Comparison of ENCODE assay signal across 8 cellular contexts in genomic region chr16:74296465-74297295, GRCh38.
DNase-seq lines count a peak whose midpoint lies in the region; ATAC-seq and TF ChIP-seq lines count a peak whose summit lies in the region.

TSS of gene PSMD7 (plus strand) at chr16:74296814. CDS start at chr16:74296915, 101 bp downstream.

- DNase-seq in NB4 (ENCODE audit: low read depth) (peak; percentile 95), globus pallidus (ENCODE audit: low spot score) (peak; percentile 87), nucleus accumbens (lab: John Stamatoyannopoulos, UW) (peak in 55 of 56 donors; percentile 37 to 95 (median 87)), superior temporal gyrus (ENCODE audit: extremely low spot score) (peak; percentile 95)

- H3K27me3 Mint-ChIP-seq in activated naive CD4-positive, alpha-beta T cell treated with anti-CD3 and anti-CD28 coated beads, Interleukin-2, amount 50 U/mL, for 24 hours, result no peaks in the 10 kb centered on the region

- H3K4me3 Mint-ChIP-seq in activated naive CD4-positive, alpha-beta T cell treated with anti-CD3 and anti-CD28 coated beads, Interleukin-2, amount 50 U/mL, for 24 hours, result peak within 1 kb of the TSS; percentile 95

- peak within 1 kb of the TSS; percentile 94 for H3K27ac Mint-ChIP-seq in activated naive CD4-positive, alpha-beta T cell treated with anti-CD3 and anti-CD28 coated beads, Interleukin-2, amount 50 U/mL, for 24 hours

- H3K36me3 Mint-ChIP-seq in activated naive CD4-positive, alpha-beta T cell treated with anti-CD3 and anti-CD28 coated beads, Interleukin-2, amount 50 U/mL, for 24 hours, result peaks cover 13% of the 10 kb centered on the region

- peak; percentile 94 for ATAC-seq in HG02571 (IDR thresholded peaks at IDR 0.05; ENCODE audit: unreplicated experiment)
- peak; percentile 97 for ATAC-seq in SK-N-SH treated with all-trans-retinoic acid at 6 μM for 48 hours

- peaks cover 36% of the 10 kb centered on the region for H3K4me1 Mint-ChIP-seq in activated naive CD4-positive, alpha-beta T cell treated with anti-CD3 and anti-CD28 coated beads, Interleukin-2, amount 50 U/mL, for 24 hours

- H3K4me3 ChIP-seq in GM08714 (ENCODE audit: low read length) (peak within 1 kb of the TSS; percentile 95), NB4 (ENCODE audit: low read depth, low read length) (peak within 1 kb of the TSS; percentile 91)

- no peaks in the 10 kb centered on the region for H3K9me3 Mint-ChIP-seq in activated naive CD4-positive, alpha-beta T cell treated with anti-CD3 and anti-CD28 coated beads, Interleukin-2, amount 50 U/mL, for 24 hours

- TF ChIP-seq POLR2A in NB4 (IDR thresholded peaks at IDR 0.05; ENCODE audit: extremely low read depth, insufficient read length), result peak; percentile 84

- TF ChIP-seq CTCF in NB4 (IDR thresholded peaks at IDR 0.05; ENCODE audit: low read depth, low read length), result no peak

TF ChIP-seq in SK-N-SH treated with all-trans-retinoic acid at 6 μM for 48 hours, 23 proteins besides CTCF, POLR2A, EP300 and RAD21:
- TF ChIP-seq ZNF565 (CRISPR knock-in tag; conservative IDR thresholded peaks at IDR 0.05; ENCODE audit: low read depth), result no peak
- TF ChIP-seq GLIS3 (CRISPR knock-in tag; IDR thresholded peaks at IDR 0.05), result 0 out of 2 replicates have a peak, but pooled peaks have one; percentile 33
- TF ChIP-seq PATZ1 (CRISPR knock-in tag; IDR thresholded peaks at IDR 0.05; ENCODE audit: borderline replicate concordance), result peak; percentile 67; the same call in 1 of the 2 replicates
- no peak for TF ChIP-seq ZNF8 (CRISPR knock-in tag; IDR thresholded peaks at IDR 0.05)
- no peak for TF ChIP-seq TSHZ2 (CRISPR knock-in tag; IDR thresholded peaks at IDR 0.05)
- TF ChIP-seq BACH2 (CRISPR knock-in tag; IDR thresholded peaks at IDR 0.05; ENCODE audit: borderline replicate concordance), result no peak
- TF ChIP-seq SNAI2 (CRISPR knock-in tag; IDR thresholded peaks at IDR 0.05), result no peak
- peak; percentile 31; the same call in 1 of the 2 replicates for TF ChIP-seq ZFP3 (CRISPR knock-in tag; IDR thresholded peaks at IDR 0.05)
- no peak for TF ChIP-seq OSR1 (CRISPR knock-in tag; IDR thresholded peaks at IDR 0.05)
- TF ChIP-seq CSRNP3 (CRISPR knock-in tag; IDR thresholded peaks at IDR 0.05), result no peak

Comparison
In these comparisons a context has a peak if more than half of its experiments do, and no peak if none do; other contexts are left out.
1. Peak in every context shown above with its lines: DNase-seq, ATAC-seq and H3K4me3 ChIP-seq.